29 cellular contexts compared by ENCODE assay signal in the genomic region with DNA sequence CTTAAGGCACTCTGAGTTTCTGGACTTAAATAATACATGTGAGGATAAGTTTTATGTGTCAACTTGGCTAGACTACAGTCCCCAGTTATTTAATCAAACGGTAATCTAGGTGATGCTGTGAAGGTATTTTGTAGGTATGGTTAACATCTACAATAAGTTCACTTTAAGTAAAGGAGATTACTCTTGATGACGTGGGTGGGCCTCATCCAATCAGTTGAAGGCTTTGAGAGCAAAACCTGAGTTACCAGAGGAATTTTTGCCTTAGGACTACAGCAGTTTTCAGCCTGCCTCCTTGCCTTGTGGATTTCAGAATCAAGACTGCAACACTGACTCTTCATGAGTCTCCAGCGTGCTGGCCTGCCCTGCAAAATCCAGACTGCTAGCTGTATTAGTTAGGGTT. TPM values are rescaled to one million over a fixed set of nuclear protein-coding genes. Genes with fewer than 3 reads are reported as not detected.
"Had no signal": no experiment of that assay in that cellular context is flagged by ENCODE, and none has a peak within 500 bp of the region (broad histone marks: within the 10 kb centered on the region; RNA-seq: fewer than 3 reads in every experiment).

No MANE protein-coding gene starts in this region.

- H3K36me3 ChIP-seq: stomach, suprapubic skin, thoracic aorta, thyroid gland, tibial artery, tibial nerve, transverse colon, upper lobe of left lung, upper lobe of right lung, uterus, vagina had no signal

- H3K4me3 ChIP-seq: stomach, suprapubic skin, testis, thoracic aorta, thyroid gland, tibial artery, tibial nerve, transverse colon, upper lobe of left lung, upper lobe of right lung, uterus, vagina had no signal

- H3K27ac ChIP-seq: stomach, suprapubic skin, testis, thoracic aorta, thyroid gland, tibial artery, tibial nerve, transverse colon, upper lobe of left lung, upper lobe of right lung, uterus, vagina had no signal

- FAIRE-seq: urothelium cell line had no signal

- H3K27me3 Mint-ChIP-seq: stimulated activated memory B cell treated with anti-CD40 and anti-IgM and Interleukin-4, amounts not matched to agents 10 μg/mL and 1 μg/mL and 100 μg/mL, for 72 hours; stimulated activated naive B cell treated with anti-CD40 and anti-IgM and Interleukin-4, amounts not matched to agents 10 μg/mL and 1 μg/mL and 100 μg/mL, for 72 hours; stimulated activated naive CD8-positive, alpha-beta T cell treated with anti-CD3 and anti-CD28 coated beads, Interleukin-15, amount 100 ng/mL, for 72 hours; stimulated activated naive CD8-positive, alpha-beta T cell treated with anti-CD3 and anti-CD28 coated beads, Interleukin-15, Interleukin-2, amounts not matched to agents 100 ng/mL and 50 ng/mL, for 24 hours had no signal

- H3K27me3 ChIP-seq: stomach, suprapubic skin, testis, thyroid gland, tibial artery, tibial nerve, transverse colon, upper lobe of left lung, upper lobe of right lung, uterus, vagina had no signal

- H3K36me3 Mint-ChIP-seq: stimulated activated effector memory CD8-positive, alpha-beta T cell treated with anti-CD3 and anti-CD28 coated beads, Interleukin-12 subunit alpha, Interleukin-12 subunit beta, amount 100 ng/mL, for 72 hours; stimulated activated memory B cell treated with anti-CD40 and anti-IgM and Interleukin-4, amounts not matched to agents 10 μg/mL and 1 μg/mL and 100 μg/mL, for 72 hours; stimulated activated naive B cell treated with anti-CD40 and anti-IgM and Interleukin-4, amounts not matched to agents 10 μg/mL and 1 μg/mL and 100 μg/mL, for 72 hours; type B pancreatic cell had no signal

- H3K4me1 Mint-ChIP-seq: stimulated activated effector memory CD8-positive, alpha-beta T cell treated with anti-CD3 and anti-CD28 coated beads, Interleukin-12 subunit alpha, Interleukin-12 subunit beta, amount 100 ng/mL, for 72 hours; stimulated activated memory B cell treated with anti-CD40 and anti-IgM and Interleukin-4, amounts not matched to agents 10 μg/mL and 1 μg/mL and 100 μg/mL, for 72 hours; stimulated activated naive B cell treated with anti-CD40 and anti-IgM and Interleukin-4, amounts not matched to agents 10 μg/mL and 1 μg/mL and 100 μg/mL, for 72 hours; stimulated activated naive CD8-positive, alpha-beta T cell treated with anti-CD3 and anti-CD28 coated beads, Interleukin-15, amount 100 ng/mL, for 72 hours had no signal

- DNase-seq: stimulated activated CD4-positive, alpha-beta T cell treated with anti-CD3 and anti-CD28 coated beads, Interleukin-2, amount 100 ng/mL, for 48 hours; stimulated activated CD4-positive, alpha-beta T cell treated with anti-CD3 and anti-CD28 coated beads, Interleukin-4, amount 100 ng/mL, for 1 hour; stimulated activated CD4-positive, alpha-beta T cell treated with anti-CD3 and anti-CD28 coated beads, Interleukin-4, amount 100 ng/mL, for 24 hours; stimulated activated CD4-positive, alpha-beta T cell treated with anti-CD3 and anti-CD28 coated beads, Interleukin-4, amount 100 ng/mL, for 4 hours; stimulated activated CD8-positive, alpha-beta memory T cell treated with anti-CD3 and anti-CD28 coated beads, Interleukin-4, amount 100 ng/mL, for 48 hours; stimulated activated naive B cell treated with anti-CD40 and anti-IgM and Interleukin-4, amounts not matched to agents 10 μg/mL and 1 μg/mL and 100 μg/mL, for 72 hours; stimulated activated naive CD4-positive, alpha-beta T cell; stimulated activated naive CD4-positive, alpha-beta T cell treated with Interleukin-2 at 50 U/mL for 16 hours; stimulated activated naive CD8-positive, alpha-beta T cell treated with anti-CD3 and anti-CD28 coated beads, Interleukin-15, amount 100 ng/mL, for 72 hours; stimulated activated naive CD8-positive, alpha-beta T cell treated with anti-CD3 and anti-CD28 coated beads, Interleukin-15, Interleukin-2, amounts not matched to agents 100 U/mL and 50 U/mL, for 24 hours; stomach; substantia nigra; testis; thyroid gland; tibial artery; transverse colon; trophoblast cell; upper lobe of left lung; upper lobe of right lung; uterus had no signal

- H3K9me3 Mint-ChIP-seq: stimulated activated effector memory CD8-positive, alpha-beta T cell treated with anti-CD3 and anti-CD28 coated beads, Interleukin-12 subunit alpha, Interleukin-12 subunit beta, amount 100 ng/mL, for 72 hours; stimulated activated memory B cell treated with anti-CD40 and anti-IgM and Interleukin-4, amounts not matched to agents 10 μg/mL and 1 μg/mL and 100 μg/mL, for 72 hours; stimulated activated naive B cell treated with anti-CD40 and anti-IgM and Interleukin-4, amounts not matched to agents 10 μg/mL and 1 μg/mL and 100 μg/mL, for 72 hours; stimulated activated naive CD8-positive, alpha-beta T cell treated with anti-CD3 and anti-CD28 coated beads, Interleukin-15, amount 100 ng/mL, for 72 hours; stimulated activated naive CD8-positive, alpha-beta T cell treated with anti-CD3 and anti-CD28 coated beads, Interleukin-15, Interleukin-2, amounts not matched to agents 100 ng/mL and 50 ng/mL, for 24 hours; type B pancreatic cell had no signal

- H3K4me1 ChIP-seq: stomach, suprapubic skin, testis, thyroid gland, tibial artery, tibial nerve, transverse colon, upper lobe of left lung, upper lobe of right lung, uterus, vagina had no signal

- ATAC-seq: stimulated activated effector memory CD8-positive, alpha-beta T cell treated with anti-CD3 and anti-CD28 coated beads, Interleukin-12 subunit alpha, Interleukin-12 subunit beta, amount 100 ng/mL, for 72 hours; stimulated activated memory B cell treated with anti-CD40 and anti-IgM and Interleukin-4, amounts not matched to agents 10 μg/mL and 1 μg/mL and 100 μg/mL, for 72 hours; stimulated activated naive B cell treated with anti-CD40 and anti-IgM and Interleukin-4, amounts not matched to agents 10 μg/mL and 1 μg/mL and 100 μg/mL, for 72 hours; stimulated activated naive CD8-positive, alpha-beta T cell treated with anti-CD3 and anti-CD28 coated beads, Interleukin-15, amount 100 ng/mL, for 72 hours; stimulated activated naive CD8-positive, alpha-beta T cell treated with anti-CD3 and anti-CD28 coated beads, Interleukin-15, Interleukin-2, amounts not matched to agents 100 U/mL and 50 U/mL, for 24 hours; upper lobe of right lung had no signal

- H3K4me3 Mint-ChIP-seq: stimulated activated effector memory CD8-positive, alpha-beta T cell treated with anti-CD3 and anti-CD28 coated beads, Interleukin-12 subunit alpha, Interleukin-12 subunit beta, amount 100 ng/mL, for 72 hours; stimulated activated memory B cell treated with anti-CD40 and anti-IgM and Interleukin-4, amounts not matched to agents 10 μg/mL and 1 μg/mL and 100 μg/mL, for 72 hours; stimulated activated naive B cell treated with anti-CD40 and anti-IgM and Interleukin-4, amounts not matched to agents 10 μg/mL and 1 μg/mL and 100 μg/mL, for 72 hours; stimulated activated naive CD8-positive, alpha-beta T cell treated with anti-CD3 and anti-CD28 coated beads, Interleukin-15, amount 100 ng/mL, for 72 hours; stimulated activated naive CD8-positive, alpha-beta T cell treated with anti-CD3 and anti-CD28 coated beads, Interleukin-15, Interleukin-2, amounts not matched to agents 100 ng/mL and 50 ng/mL, for 24 hours; type B pancreatic cell had no signal

- H3K27ac Mint-ChIP-seq: stimulated activated effector memory CD8-positive, alpha-beta T cell treated with anti-CD3 and anti-CD28 coated beads, Interleukin-12 subunit alpha, Interleukin-12 subunit beta, amount 100 ng/mL, for 72 hours; stimulated activated memory B cell treated with anti-CD40 and anti-IgM and Interleukin-4, amounts not matched to agents 10 μg/mL and 1 μg/mL and 100 μg/mL, for 72 hours; stimulated activated naive B cell treated with anti-CD40 and anti-IgM and Interleukin-4, amounts not matched to agents 10 μg/mL and 1 μg/mL and 100 μg/mL, for 72 hours; stimulated activated naive CD8-positive, alpha-beta T cell treated with anti-CD3 and anti-CD28 coated beads, Interleukin-15, amount 100 ng/mL, for 72 hours; stimulated activated naive CD8-positive, alpha-beta T cell treated with anti-CD3 and anti-CD28 coated beads, Interleukin-15, Interleukin-2, amounts not matched to agents 100 ng/mL and 50 ng/mL, for 24 hours; type B pancreatic cell had no signal

- H3K9me3 ChIP-seq: stomach, suprapubic skin, testis, thoracic aorta, thyroid gland, tibial artery, tibial nerve, transverse colon, upper lobe of left lung, upper lobe of right lung, uterus, vagina had no signal

RNA-seq across cellular contexts. Expression of a gene that starts 59.8 kb away (rescaled TPM):
- total RNA-seq: thoracic aorta had no signal
